ENCODE assay signal across 9 cellular contexts in the genomic region with DNA sequence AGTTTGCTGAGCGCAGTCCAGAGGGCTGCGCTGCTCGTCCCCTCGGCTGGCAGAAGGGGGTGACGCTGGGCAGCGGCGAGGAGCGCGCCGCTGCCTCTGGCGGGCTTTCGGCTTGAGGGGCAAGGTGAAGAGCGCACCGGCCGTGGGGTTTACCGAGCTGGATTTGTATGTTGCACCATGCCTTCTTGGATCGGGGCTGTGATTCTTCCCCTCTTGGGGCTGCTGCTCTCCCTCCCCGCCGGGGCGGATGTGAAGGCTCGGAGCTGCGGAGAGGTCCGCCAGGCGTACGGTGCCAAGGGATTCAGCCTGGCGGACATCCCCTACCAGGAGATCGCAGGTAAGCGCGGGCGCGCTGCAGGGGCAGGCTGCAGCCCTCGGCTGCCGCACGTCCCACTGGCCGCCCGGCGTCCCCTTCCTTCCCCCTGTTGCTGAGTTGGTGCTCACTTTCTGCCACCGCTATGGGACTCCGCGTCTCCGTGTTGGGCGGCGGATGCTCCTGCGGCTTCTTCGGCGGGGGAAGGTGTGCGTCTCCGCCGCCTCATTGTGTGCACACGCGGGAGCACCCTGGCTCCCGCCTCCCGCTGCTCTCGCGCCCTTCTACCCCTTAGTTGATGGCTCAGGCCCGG. TPM values are rescaled to one million over a fixed set of nuclear protein-coding genes. Genes with fewer than 3 reads are reported as not detected.
A peak's percentile ranks its signal among the peaks of the same experiment; 100 is the strongest.
DNase-seq lines count a peak whose midpoint lies in the region; ATAC-seq and TF ChIP-seq lines count a peak whose summit lies in the region.
"Had no signal": no experiment of that assay in that cellular context is flagged by ENCODE, and none has a peak within 500 bp of the region (broad histone marks: within the 10 kb centered on the region; RNA-seq: fewer than 3 reads in every experiment).

No MANE protein-coding gene starts in this region.

- H3K9ac ChIP-seq in KMS-11 = peak overlapping the region; percentile 85

- H3K36me3 Mint-ChIP-seq in activated CD8-positive, alpha-beta T cell treated with anti-CD3 and anti-CD28 coated beads, Interleukin-2, amount 10 ng/mL, durations not matched to agents 7 days and 5 days (ENCODE audit: low read depth) = no peaks in the 10 kb centered on the region
- H3K36me3 Mint-ChIP-seq in activated T-helper 17 cell treated with anti-CD3 and anti-CD28 coated beads, Interleukin-2, amount 50 U/mL, for 72 hours (ENCODE audit: low read depth) = no peaks in the 10 kb centered on the region
- H3K36me3 Mint-ChIP-seq: activated naive CD8-positive, alpha-beta T cell had no signal

- H3K4me1 Mint-ChIP-seq in activated CD8-positive, alpha-beta T cell treated with anti-CD3 and anti-CD28 coated beads, Interleukin-2, amount 10 ng/mL, durations not matched to agents 7 days and 5 days (ENCODE audit: low read depth) = peaks cover 2% of the 10 kb centered on the region
- no peaks in the 10 kb centered on the region for H3K4me1 Mint-ChIP-seq in activated T-helper 17 cell treated with anti-CD3 and anti-CD28 coated beads, Interleukin-2, amount 50 U/mL, for 72 hours

- TF ChIP-seq CTCF in AG09309 (IDR thresholded peaks at IDR 0.05; ENCODE audit: control insufficient read depth, insufficient read depth, low read depth, low read length, missing control alignments) (no peak), KMS-11 (conservative IDR thresholded peaks at IDR 0.05; ENCODE audit: low read depth, low read length) (no peak), left ventricle myocardium inferior (IDR thresholded peaks at IDR 0.05; ENCODE audit: borderline replicate concordance) (no peak)

- H3K4me3 ChIP-seq in AG09309 (ENCODE audit: control insufficient read depth, low read depth, low read length) = peak overlapping the region; percentile 83
- no peak overlapping the region for H3K4me3 ChIP-seq in KMS-11 (IDR thresholded peaks at IDR 0.05; ENCODE audit: insufficient read depth, low read depth, low read length)
- H3K4me3 ChIP-seq in left ventricle myocardium inferior = peak overlapping the region; percentile 68

- H4K20me1 ChIP-seq in KMS-11 (ENCODE audit: insufficient read depth) = no peaks in the 10 kb centered on the region

- no peaks in the 10 kb centered on the region for H3K9me3 ChIP-seq in left ventricle myocardium inferior (replicated peaks)

- peak overlapping the region; percentile 95 for H3K4me2 ChIP-seq in KMS-11

- H3K4me3 Mint-ChIP-seq in activated CD8-positive, alpha-beta T cell treated with anti-CD3 and anti-CD28 coated beads, Interleukin-2, amount 10 ng/mL, durations not matched to agents 7 days and 5 days = no peak overlapping the region
- no peak overlapping the region for H3K4me3 Mint-ChIP-seq in activated T-helper 17 cell treated with anti-CD3 and anti-CD28 coated beads, Interleukin-2, amount 50 U/mL, for 72 hours
- H3K4me3 Mint-ChIP-seq: activated naive CD8-positive, alpha-beta T cell had no signal

- POLR2A ChIA-PET in activated CD8-positive, alpha-beta T cell treated with anti-CD3 and anti-CD28 coated beads, Interleukin-2, amount 10 ng/mL, durations not matched to agents 7 days and 5 days (lab: Charles Lee) = no interaction called here

- no peaks in the 10 kb centered on the region for H3K27me3 ChIP-seq in KMS-11 (ENCODE audit: insufficient read depth, low read depth)
- H3K27me3 ChIP-seq in left ventricle myocardium inferior (ENCODE audit: low read depth) = peaks cover 56% of the 10 kb centered on the region

- H3K27ac ChIP-seq in KMS-11 (peak overlapping the region; percentile 84), left ventricle myocardium inferior (replicated peaks) (peak overlapping the region; percentile 61)

- H3K36me3 ChIP-seq in KMS-11 (ENCODE audit: insufficient read depth) (no peaks in the 10 kb centered on the region), left ventricle myocardium inferior (no peaks in the 10 kb centered on the region)

- DNase-seq in AG09309 (ENCODE audit: low read depth) = peak; percentile 13
- no peak for DNase-seq in left ventricle myocardium inferior
- no peak for DNase-seq in sciatic nerve (ENCODE audit: low spot score)
- DNase-seq in NK-92 (lab: John Stamatoyannopoulos, UW; ENCODE audit: unreplicated experiment) = no peak
- DNase-seq in activated CD8-positive, alpha-beta T cell treated with anti-CD3 and anti-CD28 coated beads, Interleukin-2, amount 10 ng/mL, durations not matched to agents 7 days and 5 days = no peak

- peaks cover 54% of the 10 kb centered on the region for H3K79me2 ChIP-seq in KMS-11 (ENCODE audit: insufficient read depth, low read depth)

- H3K27me3 Mint-ChIP-seq in activated CD8-positive, alpha-beta T cell treated with anti-CD3 and anti-CD28 coated beads, Interleukin-2, amount 10 ng/mL, durations not matched to agents 7 days and 5 days (ENCODE audit: low read depth) = peaks cover 29% of the 10 kb centered on the region
- H3K27me3 Mint-ChIP-seq in activated T-helper 17 cell treated with anti-CD3 and anti-CD28 coated beads, Interleukin-2, amount 50 U/mL, for 72 hours = peaks cover 42% of the 10 kb centered on the region

- intact Hi-C loops in left ventricle myocardium inferior (cut with micrococcal nuclease) (no loop called here), sciatic nerve (cut with DNase I) (no loop called here)

- no peaks in the 10 kb centered on the region for H3K9me3 Mint-ChIP-seq in activated CD8-positive, alpha-beta T cell treated with anti-CD3 and anti-CD28 coated beads, Interleukin-2, amount 10 ng/mL, durations not matched to agents 7 days and 5 days (ENCODE audit: insufficient read depth)
- no peaks in the 10 kb centered on the region for H3K9me3 Mint-ChIP-seq in activated T-helper 17 cell treated with anti-CD3 and anti-CD28 coated beads, Interleukin-2, amount 50 U/mL, for 72 hours

- peak overlapping the region; percentile 71 for H2AFZ ChIP-seq in KMS-11 (ENCODE audit: low read depth)

- no peak overlapping the region for H3K27ac Mint-ChIP-seq in activated CD8-positive, alpha-beta T cell treated with anti-CD3 and anti-CD28 coated beads, Interleukin-2, amount 10 ng/mL, durations not matched to agents 7 days and 5 days
- H3K27ac Mint-ChIP-seq in activated T-helper 17 cell treated with anti-CD3 and anti-CD28 coated beads, Interleukin-2, amount 50 U/mL, for 72 hours = no peak overlapping the region
- H3K27ac Mint-ChIP-seq: activated naive CD8-positive, alpha-beta T cell had no signal

- ATAC-seq in SK-N-SH treated with all-trans-retinoic acid at 6 μM for 48 hours (peak; percentile 62), sciatic nerve (peak; percentile 44)
- no peak for ATAC-seq in activated CD8-positive, alpha-beta T cell treated with anti-CD3 and anti-CD28 coated beads, Interleukin-2, amount 10 ng/mL, durations not matched to agents 7 days and 5 days
- ATAC-seq in activated T-helper 17 cell treated with anti-CD3 and anti-CD28 coated beads, Interleukin-2, amount 50 U/mL, for 72 hours (replicated peaks) = no peak

- CTCF ChIA-PET in activated CD8-positive, alpha-beta T cell treated with anti-CD3 and anti-CD28 coated beads, Interleukin-2, amount 10 ng/mL, durations not matched to agents 7 days and 5 days (lab: Charles Lee) = no interaction called here

- H3K4me1 ChIP-seq in KMS-11 (ENCODE audit: low read depth, poor library complexity, severe bottlenecking) (peaks cover 39% of the 10 kb centered on the region), left ventricle myocardium inferior (peaks cover 23% of the 10 kb centered on the region)

TF ChIP-seq in SK-N-SH treated with all-trans-retinoic acid at 6 μM for 48 hours, 23 proteins besides CTCF, POLR2A, EP300 and RAD21:
- TF ChIP-seq ZC3H10 (CRISPR knock-in tag; IDR thresholded peaks at IDR 0.05) (no peak), ARNTL (CRISPR knock-in tag; IDR thresholded peaks at IDR 0.05; ENCODE audit: borderline replicate concordance, low read depth) (no peak), ZNF8 (CRISPR knock-in tag; IDR thresholded peaks at IDR 0.05) (no peak)
- TF ChIP-seq, protein P1, sequence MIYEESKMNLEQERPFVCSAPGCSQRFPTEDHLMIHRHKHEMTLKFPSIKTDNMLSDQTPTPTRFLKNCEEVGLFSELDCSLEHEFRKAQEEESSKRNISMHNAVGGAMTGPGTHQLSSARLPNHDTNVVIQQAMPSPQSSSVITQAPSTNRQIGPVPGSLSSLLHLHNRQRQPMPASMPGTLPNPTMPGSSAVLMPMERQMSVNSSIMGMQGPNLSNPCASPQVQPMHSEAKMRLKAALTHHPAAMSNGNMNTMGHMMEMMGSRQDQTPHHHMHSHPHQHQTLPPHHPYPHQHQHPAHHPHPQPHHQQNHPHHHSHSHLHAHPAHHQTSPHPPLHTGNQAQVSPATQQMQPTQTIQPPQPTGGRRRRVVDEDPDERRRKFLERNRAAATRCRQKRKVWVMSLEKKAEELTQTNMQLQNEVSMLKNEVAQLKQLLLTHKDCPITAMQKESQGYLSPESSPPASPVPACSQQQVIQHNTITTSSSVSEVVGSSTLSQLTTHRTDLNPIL (CRISPR knock-in tag; IDR thresholded peaks at IDR 0.05; ENCODE audit: low read depth) = no peak

RNA-seq across cellular contexts. Expression of a gene that starts 0.8 kb away (rescaled TPM):
- total RNA-seq in left ventricle myocardium inferior = 1.8 TPM
- total RNA-seq in sciatic nerve = 37.8 TPM
- not detected for total RNA-seq in activated CD8-positive, alpha-beta T cell treated with anti-CD3 and anti-CD28 coated beads, Interleukin-2, amount 10 ng/mL, durations not matched to agents 7 days and 5 days
- not detected for total RNA-seq in activated T-helper 17 cell treated with anti-CD3 and anti-CD28 coated beads, Interleukin-2, amount 50 U/mL, for 72 hours

Comparison
In these comparisons a context has a peak if more than half of its experiments do, and no peak if none do; other contexts are left out.
1. ATAC-seq: peak in SK-N-SH treated with all-trans-retinoic acid at 6 μM for 48 hours (single experiment) and sciatic nerve (single experiment); none in activated CD8-positive, alpha-beta T cell treated with anti-CD3 and anti-CD28 coated beads, Interleukin-2, amount 10 ng/mL, durations not matched to agents 7 days and 5 days (single experiment) and activated T-helper 17 cell treated with anti-CD3 and anti-CD28 coated beads, Interleukin-2, amount 50 U/mL, for 72 hours (single experiment).
2. RNA of a gene that starts 0.8 kb away (total RNA-seq): 37.8 TPM in sciatic nerve (single experiment); 1.8 TPM in left ventricle myocardium inferior (single experiment), not detected in activated CD8-positive, alpha-beta T cell treated with anti-CD3 and anti-CD28 coated beads, Interleukin-2, amount 10 ng/mL, durations not matched to agents 7 days and 5 days and not detected in activated T-helper 17 cell treated with anti-CD3 and anti-CD28 coated beads, Interleukin-2, amount 50 U/mL, for 72 hours; every median in the first group is over 10 times any median in the second.